Comparison of ENCODE assay signal across 18 cellular contexts in the genomic region with DNA sequence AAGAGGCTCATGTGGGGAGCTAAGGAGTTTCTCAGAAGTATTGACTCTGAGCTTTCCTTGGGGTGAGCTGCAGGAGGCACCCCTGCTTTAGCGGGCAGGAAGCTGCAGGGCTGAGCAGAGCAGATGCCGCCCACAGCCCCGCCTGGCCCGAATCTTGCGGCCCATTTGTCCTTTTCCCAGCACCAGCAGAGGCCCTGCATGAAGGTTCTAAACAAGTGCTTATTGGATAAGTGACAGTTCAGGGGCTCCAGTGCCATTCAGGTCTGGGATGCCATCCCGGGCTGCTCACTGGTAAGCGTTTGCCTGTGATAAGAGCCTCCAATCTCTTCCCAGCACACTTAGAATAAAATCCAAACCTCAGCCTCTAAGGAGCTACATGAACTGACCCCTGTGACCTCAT.
"Had no signal": no experiment of that assay in that cellular context is flagged by ENCODE, and none has a peak within 500 bp of the region (broad histone marks: within the 10 kb centered on the region; RNA-seq: fewer than 3 reads in every experiment).

No MANE protein-coding gene starts in this region.

- H3K27me3 Mint-ChIP-seq: naive thymus-derived CD8-positive, alpha-beta T cell; progenitor cell of endocrine pancreas; type B pancreatic cell had no signal

- ATAC-seq: left lung; lower lobe of right lung; naive thymus-derived CD8-positive, alpha-beta T cell; stimulated activated effector memory CD8-positive, alpha-beta T cell treated with anti-CD3 and anti-CD28 coated beads, Interleukin-12 subunit alpha, Interleukin-12 subunit beta, amount 100 ng/mL, for 72 hours had no signal

- H3K27ac Mint-ChIP-seq: progenitor cell of endocrine pancreas; stimulated activated effector memory CD8-positive, alpha-beta T cell treated with anti-CD3 and anti-CD28 coated beads, Interleukin-12 subunit alpha, Interleukin-12 subunit beta, amount 100 ng/mL, for 72 hours; type B pancreatic cell had no signal

- H3K9me3 ChIP-seq: left lung, lower lobe of right lung, sigmoid colon, stomach, thyroid gland had no signal

- H3K4me1 ChIP-seq: left lung, lower lobe of right lung, parathyroid adenoma had no signal

- DNase-seq: cerebellar nuclear complex; dorsolateral prefrontal cortex; effector CD4-positive, alpha-beta T cell; kidney; left lung; lower lobe of right lung; sigmoid colon; stimulated activated CD4-positive, alpha-beta T cell treated with anti-CD3 and anti-CD28 coated beads, Interleukin-2, amount 100 ng/mL, for 24 hours; stimulated activated CD4-positive, alpha-beta T cell treated with anti-CD3 and anti-CD28 coated beads, Interleukin-4, amount 100 ng/mL, for 24 hours; stimulated activated naive CD4-positive, alpha-beta T cell treated with Interleukin-2 at 50 U/mL for 16 hours; stomach; thyroid gland had no signal

- H2AFZ ChIP-seq: hepatocyte, parathyroid adenoma had no signal

- H3K4me2 ChIP-seq: hepatocyte had no signal

- H3K4me1 Mint-ChIP-seq: stimulated activated effector memory CD8-positive, alpha-beta T cell treated with anti-CD3 and anti-CD28 coated beads, Interleukin-12 subunit alpha, Interleukin-12 subunit beta, amount 100 ng/mL, for 72 hours had no signal

- H3K9me3 Mint-ChIP-seq: naive thymus-derived CD8-positive, alpha-beta T cell; stimulated activated effector memory CD8-positive, alpha-beta T cell treated with anti-CD3 and anti-CD28 coated beads, Interleukin-12 subunit alpha, Interleukin-12 subunit beta, amount 100 ng/mL, for 72 hours had no signal

- H3K27me3 ChIP-seq: dorsolateral prefrontal cortex, hepatocyte, left lung, sigmoid colon, stomach, thyroid gland had no signal

- H3K4me3 ChIP-seq: dorsolateral prefrontal cortex, hepatocyte, left lung, lower lobe of right lung, sigmoid colon, stomach, thyroid gland had no signal

- H3K4me3 Mint-ChIP-seq: naive thymus-derived CD8-positive, alpha-beta T cell; stimulated activated effector memory CD8-positive, alpha-beta T cell treated with anti-CD3 and anti-CD28 coated beads, Interleukin-12 subunit alpha, Interleukin-12 subunit beta, amount 100 ng/mL, for 72 hours; type B pancreatic cell had no signal

- H3K9ac ChIP-seq: parathyroid adenoma had no signal

- H3K27ac ChIP-seq: hepatocyte, left lung, lower lobe of right lung, parathyroid adenoma, sigmoid colon, stomach, thyroid gland had no signal
